ENCODE assay signal across 16 cellular contexts in the genomic region with DNA sequence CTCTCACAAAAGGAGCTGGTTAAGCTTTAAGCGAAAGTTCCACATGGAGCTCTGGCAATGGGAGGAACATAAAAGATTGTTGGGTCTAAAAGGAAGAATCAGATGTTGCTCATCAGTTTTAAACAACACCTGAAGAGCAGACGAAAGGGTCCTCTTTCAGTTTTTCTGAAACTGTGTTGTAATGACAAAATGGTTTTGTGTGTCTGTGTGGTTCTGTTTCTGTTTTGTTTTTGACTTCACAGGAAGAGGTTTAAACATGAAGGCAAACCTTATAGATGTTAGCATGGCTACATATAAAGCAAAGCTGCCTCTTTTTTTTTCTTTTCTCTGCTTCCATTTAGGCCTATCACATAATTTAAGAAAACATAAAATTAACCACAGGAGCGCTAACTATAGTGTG.
A peak's percentile ranks its signal among the peaks of the same experiment; 100 is the strongest.
DNase-seq lines count a peak whose midpoint lies in the region; ATAC-seq and TF ChIP-seq lines count a peak whose summit lies in the region.
"Had no signal": no experiment of that assay in that cellular context is flagged by ENCODE, and none has a peak within 500 bp of the region (broad histone marks: within the 10 kb centered on the region; RNA-seq: fewer than 3 reads in every experiment).

No MANE protein-coding gene starts in this region.

- H3K4me1 Mint-ChIP-seq in neural progenitor cell: peaks cover 8% of the 10 kb centered on the region
- H3K4me1 Mint-ChIP-seq: CD14-positive monocyte had no signal

- no peaks in the 10 kb centered on the region for H3K9me3 Mint-ChIP-seq in neural progenitor cell
- H3K9me3 Mint-ChIP-seq: CD8-positive, alpha-beta T cell had no signal

- H3K27me3 ChIP-seq in cardiac muscle cell (no peaks in the 10 kb centered on the region), right atrium auricular region (no peaks in the 10 kb centered on the region), OCI-LY3 (ENCODE audit: low read depth, low read length) (no peaks in the 10 kb centered on the region), neural progenitor cell (no peaks in the 10 kb centered on the region)

- H3K27ac ChIP-seq in cardiac muscle cell (peak overlapping the region; percentile 0), right atrium auricular region (no peak overlapping the region), OCI-LY3 (ENCODE audit: low read length) (no peak overlapping the region), neural progenitor cell (no peak overlapping the region)
- H3K27ac ChIP-seq: 22Rv1, HL-60 had no signal

- H3K4me3 ChIP-seq in cardiac muscle cell (no peak overlapping the region), right atrium auricular region (no peak overlapping the region), OCI-LY3 (ENCODE audit: low read length) (no peak overlapping the region), neural progenitor cell (no peak overlapping the region)

- H3K9me3 ChIP-seq in cardiac muscle cell (ENCODE audit: low read depth) (no peaks in the 10 kb centered on the region), right atrium auricular region (no peaks in the 10 kb centered on the region), OCI-LY3 (ENCODE audit: insufficient read depth, low read length) (no peaks in the 10 kb centered on the region), neural progenitor cell (ENCODE audit: low read depth) (no peaks in the 10 kb centered on the region)
- H3K9me3 ChIP-seq: Caco-2 had no signal

- no peak overlapping the region for H3K27ac Mint-ChIP-seq in neural progenitor cell
- H3K27ac Mint-ChIP-seq: CD14-positive monocyte; CD8-positive, alpha-beta T cell; HFFc6 had no signal

- H3K27me3 Mint-ChIP-seq in neural progenitor cell (ENCODE audit: insufficient read depth, low read depth): no peaks in the 10 kb centered on the region

- H3K36me3 Mint-ChIP-seq in neural progenitor cell: no peaks in the 10 kb centered on the region
- H3K36me3 Mint-ChIP-seq: CD14-positive monocyte; CD8-positive, alpha-beta T cell had no signal

- no peak for ATAC-seq in GM19328 (IDR thresholded peaks at IDR 0.05; ENCODE audit: unreplicated experiment)
- ATAC-seq in HG03439 (IDR thresholded peaks at IDR 0.05; ENCODE audit: unreplicated experiment): no peak
- ATAC-seq: CD8-positive, alpha-beta T cell had no signal

- H3K9ac ChIP-seq in OCI-LY3 (ENCODE audit: low read length) (no peak overlapping the region), neural progenitor cell (no peak overlapping the region)

- no peaks in the 10 kb centered on the region for H4K20me1 ChIP-seq in OCI-LY3 (ENCODE audit: insufficient read depth, low read length)
- H4K20me1 ChIP-seq in neural progenitor cell (ENCODE audit: low read depth): no peaks in the 10 kb centered on the region

- peaks cover 30% of the 10 kb centered on the region for H3K36me3 ChIP-seq in cardiac muscle cell
- H3K36me3 ChIP-seq in right atrium auricular region: peaks cover 19% of the 10 kb centered on the region
- H3K36me3 ChIP-seq in OCI-LY3 (replicated peaks; ENCODE audit: low read depth, low read length): no peaks in the 10 kb centered on the region
- H3K36me3 ChIP-seq in neural progenitor cell: no peaks in the 10 kb centered on the region

- H3K4me1 ChIP-seq in cardiac muscle cell (ENCODE audit: low read depth) (peaks cover 15% of the 10 kb centered on the region), right atrium auricular region (no peaks in the 10 kb centered on the region), OCI-LY3 (ENCODE audit: low read length) (0 out of 2 replicates have a peak, but pooled peaks cover 2% of the 10 kb centered on the region), neural progenitor cell (no peaks in the 10 kb centered on the region)

- DNase-seq in cardiac muscle cell (ENCODE audit: low read depth in 1 of 2, low spot score in 1 of 2): no peak
- DNase-seq in right atrium auricular region (ENCODE audit: low spot score): no peak
- DNase-seq in neural progenitor cell (ENCODE audit: low spot score): no peak
- DNase-seq in COLO829 (ENCODE audit: low spot score): no peak
- DNase-seq: Caco-2; CD8-positive, alpha-beta T cell; DMS53; GF-D8; HCEC 1CT; HFFc6 had no signal

- H3K4me2 ChIP-seq in OCI-LY3 (ENCODE audit: low read length) (no peak overlapping the region), neural progenitor cell (no peak overlapping the region)

- H3K4me3 Mint-ChIP-seq in neural progenitor cell: no peak overlapping the region
- H3K4me3 Mint-ChIP-seq: CD14-positive monocyte; CD8-positive, alpha-beta T cell; HFFc6 had no signal

- H2AFZ ChIP-seq in OCI-LY3 (ENCODE audit: low read depth, low read length) (peak overlapping the region; percentile 59), neural progenitor cell (replicated peaks) (peak overlapping the region; percentile 9)

- H3K79me2 ChIP-seq in OCI-LY3 (ENCODE audit: low read length) (no peaks in the 10 kb centered on the region), neural progenitor cell (ENCODE audit: low read depth) (no peaks in the 10 kb centered on the region)

- TF ChIP-seq CTCF in cardiac muscle cell (IDR thresholded peaks at IDR 0.05; ENCODE audit: low read depth, low read length) (no peak), right atrium auricular region (IDR thresholded peaks at IDR 0.05) (no peak), OCI-LY3 (IDR thresholded peaks at IDR 0.05; ENCODE audit: low read depth, low read length) (no peak), neural progenitor cell (IDR thresholded peaks at IDR 0.05) (no peak)

- H3F3A ChIP-seq in neural progenitor cell (ENCODE audit: low read depth): no peaks in the 10 kb centered on the region
